Comparison of ENCODE assay signal across 9 cellular contexts in genomic region chr5:149240354-149240998, GRCh38. TPM values are rescaled to one million over a fixed set of nuclear protein-coding genes. Genes with fewer than 3 reads are reported as not detected.
DNase-seq lines count a peak whose midpoint lies in the region; ATAC-seq and TF ChIP-seq lines count a peak whose summit lies in the region.
"Had no signal": no experiment of that assay in that cellular context is flagged by ENCODE, and none has a peak within 500 bp of the region (broad histone marks: within the 10 kb centered on the region; RNA-seq: fewer than 3 reads in every experiment).

No MANE protein-coding gene starts in this region.

- peak overlapping the region; percentile 50 for H3K4me3 Mint-ChIP-seq in activated naive CD4-positive, alpha-beta T cell treated with anti-CD3 and anti-CD28 coated beads, Interleukin-2, amount 50 U/mL, for 24 hours

- H3K36me3 Mint-ChIP-seq in activated naive CD4-positive, alpha-beta T cell treated with anti-CD3 and anti-CD28 coated beads, Interleukin-2, amount 50 U/mL, for 24 hours = no peaks in the 10 kb centered on the region

- peak; percentile 81 for ATAC-seq in GM18502 (IDR thresholded peaks at IDR 0.05; ENCODE audit: poor library complexity, unreplicated experiment)
- no peak for ATAC-seq in SK-N-SH treated with all-trans-retinoic acid at 6 μM for 48 hours

- no peaks in the 10 kb centered on the region for H3K9me3 Mint-ChIP-seq in activated naive CD4-positive, alpha-beta T cell treated with anti-CD3 and anti-CD28 coated beads, Interleukin-2, amount 50 U/mL, for 24 hours

- H3K27me3 Mint-ChIP-seq in activated naive CD4-positive, alpha-beta T cell treated with anti-CD3 and anti-CD28 coated beads, Interleukin-2, amount 50 U/mL, for 24 hours = no peaks in the 10 kb centered on the region

- H3K27ac Mint-ChIP-seq in activated naive CD4-positive, alpha-beta T cell treated with anti-CD3 and anti-CD28 coated beads, Interleukin-2, amount 50 U/mL, for 24 hours = peak overlapping the region; percentile 97

- intact Hi-C loops in head of caudate nucleus (cut with DNase I) = no loop called here

- peaks cover 55% of the 10 kb centered on the region for H3K4me1 Mint-ChIP-seq in activated naive CD4-positive, alpha-beta T cell treated with anti-CD3 and anti-CD28 coated beads, Interleukin-2, amount 50 U/mL, for 24 hours

- peak; percentile 35 to 97 (median 62) for DNase-seq in T-helper 2 cell
- peak; percentile 71 to 80 for DNase-seq in stimulated activated CD4-positive, alpha-beta T cell treated with anti-CD3 and anti-CD28 coated beads, Interleukin-2, amount 100 ng/mL, for 24 hours
- DNase-seq in head of caudate nucleus = no peak
- DNase-seq in H4 (ENCODE audit: low spot score) = no peak
- no peak for DNase-seq in SKM-1 treated with dmso at 0.1 percent for 144 hours (lab: John Stamatoyannopoulos, UW; ENCODE audit: unreplicated experiment)
- DNase-seq: NCI-H1105 treated with DMSO at 0.1 percent for 48 hours had no signal

TF ChIP-seq in SK-N-SH treated with all-trans-retinoic acid at 6 μM for 48 hours, 23 proteins besides CTCF, POLR2A, EP300 and RAD21:
- TF ChIP-seq ZC3H10 (CRISPR knock-in tag; IDR thresholded peaks at IDR 0.05) (no peak), OSR1 (CRISPR knock-in tag; IDR thresholded peaks at IDR 0.05) (no peak), GLIS3 (CRISPR knock-in tag; IDR thresholded peaks at IDR 0.05) (no peak), ISL1 (CRISPR knock-in tag; IDR thresholded peaks at IDR 0.05) (no peak), PPARA (CRISPR knock-in tag; IDR thresholded peaks at IDR 0.05; ENCODE audit: borderline replicate concordance) (no peak), SNAI2 (CRISPR knock-in tag; IDR thresholded peaks at IDR 0.05) (no peak), CREB5 (CRISPR knock-in tag; IDR thresholded peaks at IDR 0.05; ENCODE audit: low read depth) (no peak)
- TF ChIP-seq, protein P1, sequence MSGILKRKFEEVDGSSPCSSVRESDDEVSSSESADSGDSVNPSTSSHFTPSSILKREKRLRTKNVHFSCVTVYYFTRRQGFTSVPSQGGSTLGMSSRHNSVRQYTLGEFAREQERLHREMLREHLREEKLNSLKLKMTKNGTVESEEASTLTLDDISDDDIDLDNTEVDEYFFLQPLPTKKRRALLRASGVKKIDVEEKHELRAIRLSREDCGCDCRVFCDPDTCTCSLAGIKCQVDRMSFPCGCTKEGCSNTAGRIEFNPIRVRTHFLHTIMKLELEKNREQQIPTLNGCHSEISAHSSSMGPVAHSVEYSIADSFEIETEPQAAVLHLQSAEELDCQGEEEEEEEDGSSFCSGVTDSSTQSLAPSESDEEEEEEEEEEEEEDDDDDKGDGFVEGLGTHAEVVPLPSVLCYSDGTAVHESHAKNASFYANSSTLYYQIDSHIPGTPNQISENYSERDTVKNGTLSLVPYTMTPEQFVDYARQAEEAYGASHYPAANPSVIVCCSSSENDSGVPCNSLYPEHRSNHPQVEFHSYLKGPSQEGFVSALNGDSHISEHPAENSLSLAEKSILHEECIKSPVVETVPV (CRISPR knock-in tag; IDR thresholded peaks at IDR 0.05) = no peak

RNA-seq across cellular contexts. Expression of gene AFAP1L1, which starts 31.2 kb away (rescaled TPM):
- 2.0 and 3.2 TPM in 2 replicates for total RNA-seq in H4 (2014; rRNA removed; shearing (Covaris generic))

Comparison
In these comparisons a context has a peak if more than half of its experiments do, and no peak if none do; other contexts are left out.
1. DNase-seq: peak in T-helper 2 cell (5 of 5) and stimulated activated CD4-positive, alpha-beta T cell treated with anti-CD3 and anti-CD28 coated beads, Interleukin-2, amount 100 ng/mL, for 24 hours (2 of 2); none in head of caudate nucleus (0 of 42), H4 (single experiment) and SKM-1 treated with dmso at 0.1 percent for 144 hours (single experiment).